ENCODE assay signal across 13 cellular contexts in genomic region chr17:81050645-81051625, GRCh38. TPM values are rescaled to one million over a fixed set of nuclear protein-coding genes. Genes with fewer than 3 reads are reported as not detected.
DNase-seq lines count a peak whose midpoint lies in the region; ATAC-seq, FAIRE-seq and TF ChIP-seq lines count a peak whose summit lies in the region.
"Had no signal": no experiment of that assay in that cellular context is flagged by ENCODE, and none has a peak within 500 bp of the region (broad histone marks: within the 10 kb centered on the region; RNA-seq: fewer than 3 reads in every experiment).

No MANE protein-coding gene starts in this region.

- H3K36me3 Mint-ChIP-seq in MCF 10A (ENCODE audit: insufficient read depth, unreplicated experiment), result peaks cover 13% of the 10 kb centered on the region

- H2AFZ ChIP-seq in HepG2 (ENCODE audit: low read length), result no peak overlapping the region

- no peak for TF ChIP-seq RAD21 in HepG2 (CRISPR knock-in tag; IDR thresholded peaks at IDR 0.05)

- H3K27ac ChIP-seq in HepG2 (ENCODE audit: extremely low read length, insufficient read depth, low read length), result peak overlapping the region; percentile 27
- H3K27ac ChIP-seq in upper lobe of left lung, result peak overlapping the region; percentile 86 to 95 (median 91)

- BruUV-seq in MCF 10A (replicated peaks; lab: Mats Ljungman, UMichigan) (no TSS peak), HepG2 (replicated peaks; lab: Mats Ljungman, UMichigan) (no TSS peak)

- TF ChIP-seq CTCF in NB4 (IDR thresholded peaks at IDR 0.05; ENCODE audit: low read depth, low read length) (no peak), MCF 10A (IDR thresholded peaks at IDR 0.05; ENCODE audit: unreplicated experiment) (no peak), HepG2 (CRISPR knock-in tag; IDR thresholded peaks at IDR 0.05) (no peak), upper lobe of left lung (IDR thresholded peaks at IDR 0.05) (no peak)

- POLR2A ChIA-PET in MCF 10A (lab: Yijun Ruan, JAX) (interaction anchor here (0.6 to 3.5 kb wide), 11 partner anchors 9 to 636 kb away, joined by 3 to 60 read pairs (median 4); partner anchors contain the start of genes BAIAP2 and ENDOV), HepG2 (lab: Yijun Ruan, JAX) (no interaction called here)

- H3K27me3 ChIP-seq in HepG2 (ENCODE audit: control insufficient read depth in 1 of 2, insufficient read depth in 2 of 2, low read length in 2 of 2) (no peaks in the 10 kb centered on the region), upper lobe of left lung (no peaks in the 10 kb centered on the region)

- TF ChIP-seq EP300 in HepG2 (IDR thresholded peaks at IDR 0.05; ENCODE audit: low read depth in 2 of 2, low read length in 2 of 2), result no peak
- TF ChIP-seq EP300 in HepG2 (CRISPR knock-in tag; IDR thresholded peaks at IDR 0.05; ENCODE audit: borderline replicate concordance), result no peak
- TF ChIP-seq EP300 in upper lobe of left lung (IDR thresholded peaks at IDR 0.05), result no peak

- H3K36me3 ChIP-seq in HepG2 (replicated peaks in 1 of 2; ENCODE audit: control insufficient read depth in 1 of 2, insufficient read depth in 2 of 2, low read length in 2 of 2) (peaks cover 14 to 18% of the 10 kb centered on the region in 2 experiments; a peak in 4 of 5 replicates), upper lobe of left lung (peaks cover 0 to 8% (median 0%) of the 10 kb centered on the region in 4 donors)

- ATAC-seq in HepG2 (no peak), upper lobe of left lung (ENCODE audit: low FRiP score in 2 of 2) (no peak), GM19324 (IDR thresholded peaks at IDR 0.05; ENCODE audit: low FRiP score, unreplicated experiment) (no peak), GM19035 (IDR thresholded peaks at IDR 0.05; ENCODE audit: unreplicated experiment) (no peak)

- peaks cover 18% of the 10 kb centered on the region; the same call in 1 of the 2 replicates for H4K20me1 ChIP-seq in HepG2 (ENCODE audit: insufficient read depth, low read length)

- no peak overlapping the region for H3K4me3 ChIP-seq in NB4 (ENCODE audit: low read depth, low read length)
- no peak overlapping the region for H3K4me3 ChIP-seq in HepG2 (replicated peaks in 1 of 3; ENCODE audit: insufficient read depth in 1 of 3, low read depth in 2 of 3, low read length in 3 of 3)
- peak overlapping the region in 1 of 4 donors; percentile 34 for H3K4me3 ChIP-seq in upper lobe of left lung

- peak; percentile 71 for DNase-seq in NB4 (ENCODE audit: low read depth)
- DNase-seq in MCF 10A (ENCODE audit: unreplicated experiment), result peak; percentile 73
- DNase-seq in HepG2 (ENCODE audit: low spot score), result no peak
- peak; percentile 48 for DNase-seq in upper lobe of left lung
- DNase-seq in NCI-H1417 treated with DMSO at 0.1 percent for 48 hours (lab: John Stamatoyannopoulos, UW), result no peak
- no peak for DNase-seq in GF-D8 (lab: John Stamatoyannopoulos, UW)
- DNase-seq: activated CD4-positive, alpha-beta T cell treated with anti-CD3 and anti-CD28 coated beads, Interleukin-2, amount 50 U/mL, for 4 hours; activated naive CD4-positive, alpha-beta T cell treated with Interleukin-2 at 50 U/mL for 16 hours; DMS153; foreskin fibroblast; NCI-H1105 treated with DMSO at 0.1 percent for 48 hours had no signal

- in situ Hi-C loops in HepG2 (cut with HindIII; ENCODE audit: extremely low pct_ligation_motif_present, low pct_unique_long_range_greater_than_20kb), result no loop called here

- peak overlapping the region; percentile 98 for H3K27ac Mint-ChIP-seq in MCF 10A (ENCODE audit: low read depth, unreplicated experiment)

- intact Hi-C loops in MCF 10A (cut with micrococcal nuclease) (loop anchor here (2.0 kb wide), 1 partner anchor 14 kb away; no protein-coding TSS in a partner anchor), HepG2 (cut with micrococcal nuclease; ENCODE audit: unreplicated experiment) (no loop called here)

- H3K9ac ChIP-seq in HepG2 (ENCODE audit: insufficient read depth, low read depth, low read length), result no peak overlapping the region

- peaks cover 42% of the 10 kb centered on the region for H3K79me2 ChIP-seq in HepG2 (ENCODE audit: insufficient read depth, low read length)

- H3K4me1 ChIP-seq in HepG2 (ENCODE audit: insufficient read depth, low read length) (peaks cover 34% of the 10 kb centered on the region), upper lobe of left lung (peaks cover 84 to 92% (median 84%) of the 10 kb centered on the region in 4 donors)

- no peaks in the 10 kb centered on the region for H3K9me3 Mint-ChIP-seq in MCF 10A (ENCODE audit: unreplicated experiment)

- FAIRE-seq in HepG2 (lab: Jason Lieb, UNC), result no peak

- 90% methylated on average over 30 of the region's 32 CpGs for WGBS in HepG2 (ENCODE audit: low lambda C conversion rate)
- 62 to 64% methylated on average over 25 to 32 of the region's 32 CpGs for WGBS in upper lobe of left lung, 2 donors

- CTCF ChIA-PET in MCF 10A (lab: Yijun Ruan, JAX) (interaction anchor here (0.7 to 3.0 kb wide), 4 partner anchors 11 to 64 kb away, joined by 3 to 11 read pairs (median 3); no protein-coding TSS in a partner anchor), HepG2 (lab: Yijun Ruan, JAX; ENCODE audit: low intra/inter-chr PET ratio, low total read pairs) (no interaction called here)

- no peak for TF ChIP-seq POLR2A in NB4 (IDR thresholded peaks at IDR 0.05; ENCODE audit: extremely low read depth, insufficient read length)
- no peak for TF ChIP-seq POLR2A in HepG2 (IDR thresholded peaks at IDR 0.05; ENCODE audit: insufficient read depth in 1 of 2, low read depth in 2 of 2, low read length in 2 of 2)
- TF ChIP-seq POLR2A in upper lobe of left lung (IDR thresholded peaks at IDR 0.05), result no peak

- H3K9me3 ChIP-seq in HepG2 (ENCODE audit: low read length) (no peaks in the 10 kb centered on the region), upper lobe of left lung (no peaks in the 10 kb centered on the region)

- H3K4me2 ChIP-seq in HepG2 (ENCODE audit: low read depth, low read length), result no peak overlapping the region

- H3K4me3 Mint-ChIP-seq in MCF 10A (ENCODE audit: unreplicated experiment), result peak overlapping the region; percentile 68

- no peaks in the 10 kb centered on the region for H3K27me3 Mint-ChIP-seq in MCF 10A (ENCODE audit: insufficient read depth, unreplicated experiment)

- H3K4me1 Mint-ChIP-seq in MCF 10A (ENCODE audit: insufficient read depth, unreplicated experiment), result peaks cover 30% of the 10 kb centered on the region

RNA-seq across cellular contexts. Expression of gene BAIAP2, which starts 16.0 kb away (rescaled TPM):
- total RNA-seq in MCF 10A (2022), result 46.4 and 67.0 TPM in 2 replicates
- 16.3 and 22.5 TPM in 2 replicates for total RNA-seq in HepG2 (2016; rRNA removed; fragmentation: Illumina TruSeq; extraction: Trizol)
- 8.5 and 9.9 TPM in 2 replicates for total RNA-seq in HepG2 (2016; cell fraction: cytosol; rRNA removed; fragmentation: Illumina TruSeq; extraction: Trizol; ENCODE audit: low read depth)
- 15.1 and 19.9 TPM in 2 replicates for total RNA-seq in HepG2 (2016; cell fraction: insoluble cytoplasmic fraction; rRNA removed; fragmentation: Illumina TruSeq; extraction: Trizol)
- total RNA-seq in HepG2 (2016; cell fraction: membrane; rRNA removed; fragmentation: Illumina TruSeq; extraction: Trizol), result 11.6 and 11.8 TPM in 2 replicates
- total RNA-seq in HepG2 (2016; cell fraction: nucleus; rRNA removed; fragmentation: Illumina TruSeq; extraction: Trizol), result 15.9 and 21.1 TPM in 2 replicates
- polyA plus RNA-seq in HepG2 (2011; rRNA removed), result 24.0 and 29.8 TPM in 2 replicates
- 14.8 and 22.5 TPM in 2 replicates for polyA plus RNA-seq in HepG2 (2011; cell fraction: cytosol; rRNA removed)
- polyA plus RNA-seq in HepG2 (2011; cell fraction: nucleus; rRNA removed), result 101 and 122 TPM in 2 replicates
- polyA plus RNA-seq in HepG2 (2012), result 34.4 and 34.9 TPM in 2 replicates
- polyA plus RNA-seq in HepG2 (2016; cell fraction: cytosol; fragmentation: Illumina TruSeq; extraction: Trizol; ENCODE audit: low read depth), result 3.9 and 4.4 TPM in 2 replicates
- 14.7 and 22.4 TPM in 2 replicates for polyA plus RNA-seq in HepG2 (2016; cell fraction: insoluble cytoplasmic fraction; fragmentation: Illumina TruSeq; extraction: Trizol; ENCODE audit: low read depth)
- polyA plus RNA-seq in HepG2 (2016; cell fraction: membrane; fragmentation: Illumina TruSeq; extraction: Trizol; ENCODE audit: low read depth), result 6.8 and 8.2 TPM in 2 replicates
- 38.9 and 40.0 TPM in 2 replicates for polyA plus RNA-seq in HepG2 (2016; cell fraction: nucleus; fragmentation: Illumina TruSeq; extraction: Trizol; ENCODE audit: insufficient read depth, low read depth)
- polyA minus RNA-seq in HepG2 (2011; rRNA and poly(A)+ RNA removed; ENCODE audit: low replicate concordance), result 6.9 and 34.6 TPM in 2 replicates
- 19.5 and 20.5 TPM in 2 replicates for polyA minus RNA-seq in HepG2 (2011; cell fraction: cytosol; rRNA and poly(A)+ RNA removed)
- polyA minus RNA-seq in HepG2 (2011; cell fraction: nucleus; rRNA and poly(A)+ RNA removed), result 51.2 and 56.7 TPM in 2 replicates
- total RNA-seq in upper lobe of left lung, result 100 to 1,000 TPM in 5 of 6 donors, 10 to 100 TPM in 1; 90.7 to 231 (median 123) TPM

RNA-seq across cellular contexts. Expression of gene CHMP6, which starts 59.3 kb away (rescaled TPM):
- total RNA-seq in MCF 10A (2022), result 19.5 and 22.6 TPM in 2 replicates
- total RNA-seq in HepG2 (2016; rRNA removed; fragmentation: Illumina TruSeq; extraction: Trizol), result 24.2 and 24.6 TPM in 2 replicates
- 5.9 and 6.6 TPM in 2 replicates for total RNA-seq in HepG2 (2016; cell fraction: cytosol; rRNA removed; fragmentation: Illumina TruSeq; extraction: Trizol; ENCODE audit: low read depth)
- total RNA-seq in HepG2 (2016; cell fraction: insoluble cytoplasmic fraction; rRNA removed; fragmentation: Illumina TruSeq; extraction: Trizol), result 24.5 and 25.5 TPM in 2 replicates
- total RNA-seq in HepG2 (2016; cell fraction: membrane; rRNA removed; fragmentation: Illumina TruSeq; extraction: Trizol), result 14.7 and 15.5 TPM in 2 replicates
- total RNA-seq in HepG2 (2016; cell fraction: nucleus; rRNA removed; fragmentation: Illumina TruSeq; extraction: Trizol), result 12.8 and 13.9 TPM in 2 replicates
- polyA plus RNA-seq in HepG2 (2011; rRNA removed), result 11.1 and 17.7 TPM in 2 replicates
- polyA plus RNA-seq in HepG2 (2011; cell fraction: cytosol; rRNA removed), result 14.2 and 21.6 TPM in 2 replicates
- 31.7 and 32.3 TPM in 2 replicates for polyA plus RNA-seq in HepG2 (2011; cell fraction: nucleus; rRNA removed)
- polyA plus RNA-seq in HepG2 (2012), result 10.1 and 14.6 TPM in 2 replicates
- polyA plus RNA-seq in HepG2 (2016; cell fraction: cytosol; fragmentation: Illumina TruSeq; extraction: Trizol; ENCODE audit: low read depth), result 8.4 and 9.7 TPM in 2 replicates
- 42.4 and 45.1 TPM in 2 replicates for polyA plus RNA-seq in HepG2 (2016; cell fraction: insoluble cytoplasmic fraction; fragmentation: Illumina TruSeq; extraction: Trizol; ENCODE audit: low read depth)
- 14.8 and 17.6 TPM in 2 replicates for polyA plus RNA-seq in HepG2 (2016; cell fraction: membrane; fragmentation: Illumina TruSeq; extraction: Trizol; ENCODE audit: low read depth)
- 34.7 and 37.8 TPM in 2 replicates for polyA plus RNA-seq in HepG2 (2016; cell fraction: nucleus; fragmentation: Illumina TruSeq; extraction: Trizol; ENCODE audit: insufficient read depth, low read depth)
- polyA minus RNA-seq in HepG2 (2011; rRNA and poly(A)+ RNA removed; ENCODE audit: low replicate concordance), result 6.7 and 18.8 TPM in 2 replicates
- polyA minus RNA-seq in HepG2 (2011; cell fraction: cytosol; rRNA and poly(A)+ RNA removed), result 8.2 and 11.1 TPM in 2 replicates
- polyA minus RNA-seq in HepG2 (2011; cell fraction: nucleus; rRNA and poly(A)+ RNA removed), result 20.0 and 22.4 TPM in 2 replicates
- total RNA-seq in upper lobe of left lung, result 10 to 100 TPM; 29.5 to 75.4 (median 34.8) TPM

Comparison
In these comparisons a context has a peak if more than half of its experiments do, and no peak if none do; other contexts are left out.
1. DNase-seq: peak in NB4 (single experiment), MCF 10A (single experiment) and upper lobe of left lung (2 of 2); none in HepG2 (single experiment), NCI-H1417 treated with DMSO at 0.1 percent for 48 hours (single experiment) and GF-D8 (single experiment).